In the genomic region with DNA sequence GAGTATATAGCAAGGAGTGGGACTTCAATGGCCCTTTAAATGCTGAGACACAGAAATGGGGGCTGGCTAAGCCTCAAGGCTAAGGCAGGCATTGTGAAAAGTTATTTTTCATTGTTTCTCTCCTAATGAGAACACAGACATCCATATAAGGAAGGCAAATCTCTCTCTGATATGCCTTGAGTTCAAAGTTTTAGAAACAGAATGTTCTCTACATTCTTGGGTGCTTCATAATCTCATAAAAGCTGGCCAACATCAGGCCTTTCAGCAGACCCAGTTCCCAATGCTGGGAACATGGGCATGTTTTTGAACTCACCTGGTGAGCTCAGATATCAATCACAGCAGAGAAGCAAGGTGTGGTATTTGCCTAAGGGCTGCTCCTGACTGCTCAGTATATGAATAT, we compare ENCODE assay signal across 2 cellular contexts.
TF ChIP-seq lines count a peak whose summit lies in the region.

No MANE protein-coding gene starts in this region.

TF ChIP-seq in liver, 16 proteins besides CTCF, POLR2A, EP300 and RAD21:
- TF ChIP-seq JUND (IDR thresholded peaks at IDR 0.05) (no peak), REST (IDR thresholded peaks at IDR 0.05) (no peak), TAF1 (conservative IDR thresholded peaks at IDR 0.05) (no peak), FOXA1 (IDR thresholded peaks at IDR 0.05) (no peak), GABPA (IDR thresholded peaks at IDR 0.05 in 1 of 2, conservative IDR thresholded peaks at IDR 0.05 in 1 of 2) (no peak), NR2F2 (IDR thresholded peaks at IDR 0.05) (peak; percentile 43)

TF ChIP-seq in HepG2, 621 proteins besides CTCF, POLR2A, EP300 and RAD21:
- TF ChIP-seq RORA (CRISPR knock-in tag; IDR thresholded peaks at IDR 0.05) (no peak), ZNF772 (CRISPR knock-in tag; IDR thresholded peaks at IDR 0.05) (no peak), RFXANK (CRISPR knock-in tag; IDR thresholded peaks at IDR 0.05) (no peak), AHDC1 (CRISPR knock-in tag; IDR thresholded peaks at IDR 0.05; ENCODE audit: borderline replicate concordance) (no peak), ZNF205 (CRISPR knock-in tag; IDR thresholded peaks at IDR 0.05) (no peak), HMG20A (CRISPR knock-in tag; IDR thresholded peaks at IDR 0.05; ENCODE audit: borderline replicate concordance) (no peak)
